8 cellular contexts compared by ENCODE assay signal in the genomic region with DNA sequence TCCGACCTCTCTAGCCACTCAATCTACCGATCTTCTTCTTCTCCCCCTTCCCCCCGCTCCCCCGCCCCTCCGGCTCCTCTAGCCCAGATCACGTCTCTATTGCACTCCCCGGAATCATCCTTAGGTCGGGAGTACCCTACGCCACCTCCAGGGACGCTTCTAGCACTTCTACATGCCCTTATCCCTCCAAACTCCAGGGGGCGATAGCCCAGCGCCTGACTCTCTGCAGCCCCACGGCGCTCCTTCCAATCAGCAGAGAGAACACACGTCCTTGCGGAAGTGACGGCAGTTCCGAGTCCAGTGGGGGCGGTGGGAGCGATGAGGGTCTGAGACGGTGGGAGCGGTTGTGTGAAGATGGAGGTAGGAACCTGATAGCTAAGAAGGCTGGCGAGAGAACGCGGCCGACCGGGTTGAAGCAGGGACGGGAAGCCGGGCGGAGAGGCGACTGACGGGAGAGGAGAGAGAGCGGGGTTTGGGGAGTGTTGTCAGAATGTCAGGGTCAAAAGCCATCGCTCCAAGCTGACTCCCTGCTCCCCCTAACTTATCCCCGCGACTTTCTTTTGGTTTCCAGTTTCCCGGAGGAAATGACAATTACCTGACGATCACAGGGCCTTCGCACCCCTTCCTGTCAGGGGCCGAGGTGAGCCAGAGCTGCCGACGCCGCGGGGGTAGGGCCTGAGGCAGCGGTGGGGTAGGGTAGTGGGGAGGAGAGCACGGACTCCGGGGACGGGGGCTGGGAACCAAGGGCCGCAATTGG. TPM values are rescaled to one million over a fixed set of nuclear protein-coding genes. Genes with fewer than 3 reads are reported as not detected.
A peak's percentile ranks its signal among the peaks of the same experiment; 100 is the strongest.
DNase-seq lines count a peak whose midpoint lies in the region; ATAC-seq and TF ChIP-seq lines count a peak whose summit lies in the region.

Gene RAB2B, minus strand, starts transcription at position 35 of the 757 bp plus-strand sequence. CDS start 87 bp downstream, outside the sequence.
Gene TOX4, plus strand, starts transcription at position 271 of the 757 bp plus-strand sequence. Its CDS starts 84 bp downstream, at position 355.

- POLR2A ChIA-PET in activated CD4-positive, alpha-beta T cell treated with anti-CD3 and anti-CD28 coated beads for 36 hours (lab: Charles Lee), result interaction anchor here (0.6 to 2.5 kb wide), 9 partner anchors 15 to 348 kb away, joined by 3 to 15 read pairs (median 5); partner anchors contain the start of genes CHD8 and METTL3

- ATAC-seq in HG03439 (IDR thresholded peaks at IDR 0.05; ENCODE audit: unreplicated experiment) (peak; percentile 99), left colon (peak; percentile 91)
- peak; percentile 98 for ATAC-seq in activated CD4-positive, alpha-beta T cell treated with anti-CD3 and anti-CD28 coated beads for 36 hours

- peak; percentile 77 for TF ChIP-seq POLR2A in GM19099 (IDR thresholded peaks at IDR 0.05; ENCODE audit: extremely low read depth, insufficient read length, low read depth)

- CTCF ChIA-PET in activated CD4-positive, alpha-beta T cell treated with anti-CD3 and anti-CD28 coated beads for 36 hours (lab: Charles Lee), result interaction anchor here (0.6 to 6.3 kb wide), 25 partner anchors 9 to 315 kb away, joined by 3 to 38 read pairs (median 4); partner anchors contain the start of genes CHD8, METTL3 and SALL2

- no peaks in the 10 kb centered on the region for H3K27me3 ChIP-seq in BE2C

- H3K4me1 Mint-ChIP-seq in activated CD4-positive, alpha-beta T cell treated with anti-CD3 and anti-CD28 coated beads for 36 hours, result peaks cover 22% of the 10 kb centered on the region

- H3K9me3 ChIP-seq in BE2C, result no peaks in the 10 kb centered on the region

- H3K36me3 ChIP-seq in BE2C, result no peaks in the 10 kb centered on the region; the same call in 1 of the 2 replicates

- DNase-seq in BE2C (peak; percentile 96), NCI-H510A treated with DMSO at 0.1 percent for 48 hours (lab: John Stamatoyannopoulos, UW) (peak; percentile 98), coronary artery (ENCODE audit: low spot score) (peak; percentile 98), left colon (peak; percentile 94 to 97)
- peak; percentile 96 for DNase-seq in activated CD4-positive, alpha-beta T cell treated with anti-CD3 and anti-CD28 coated beads for 36 hours
- peak; percentile 89 to 93 for DNase-seq in stimulated activated CD4-positive, alpha-beta T cell treated with anti-CD3 and anti-CD28 coated beads, Interleukin-2, amount 100 ng/mL, for 24 hours

- H3K4me3 Mint-ChIP-seq in activated CD4-positive, alpha-beta T cell treated with anti-CD3 and anti-CD28 coated beads for 36 hours, result peak within 1 kb of the TSS; percentile 99

- no peaks in the 10 kb centered on the region for H3K9me3 Mint-ChIP-seq in activated CD4-positive, alpha-beta T cell treated with anti-CD3 and anti-CD28 coated beads for 36 hours (ENCODE audit: low read depth)

- H3K36me3 Mint-ChIP-seq in activated CD4-positive, alpha-beta T cell treated with anti-CD3 and anti-CD28 coated beads for 36 hours (ENCODE audit: low read depth), result peaks cover 19% of the 10 kb centered on the region

- no peaks in the 10 kb centered on the region for H3K4me1 ChIP-seq in BE2C

- peak within 1 kb of the TSS; percentile 99 for H3K4me3 ChIP-seq in BE2C (ENCODE audit: low read depth, low read length)
- H3K4me3 ChIP-seq in coronary artery, result peak within 1 kb of the TSS; percentile 95

- H3K27ac Mint-ChIP-seq in activated CD4-positive, alpha-beta T cell treated with anti-CD3 and anti-CD28 coated beads for 36 hours, result peak within 1 kb of the TSS; percentile 100

- TF ChIP-seq CTCF in BE2C (IDR thresholded peaks at IDR 0.05; ENCODE audit: low read depth, low read length), result peak; percentile 99
- peak; percentile 94 for TF ChIP-seq CTCF in coronary artery (IDR thresholded peaks at IDR 0.05)

- H3K27me3 Mint-ChIP-seq in activated CD4-positive, alpha-beta T cell treated with anti-CD3 and anti-CD28 coated beads for 36 hours, result no peaks in the 10 kb centered on the region

- peak within 1 kb of the TSS; percentile 93 for H3K27ac ChIP-seq in coronary artery

- intact Hi-C loops in activated CD4-positive, alpha-beta T cell treated with anti-CD3 and anti-CD28 coated beads for 36 hours (cut with DNase I, micrococcal nuclease), result loop anchor here (1.0 to 5.0 kb wide), 12 partner anchors 21 to 1442 kb away; partner anchors contain the start of genes CHD8 (in 2 of the 2), HNRNPC (in 2 of the 2), METTL3 (in 2 of the 2) and SUPT16H (in 2 of the 2)
- intact Hi-C loops in left colon (cut with DNase I, micrococcal nuclease), result no loop called here

RNA-seq across cellular contexts. Expression of gene RAB2B, which starts in this region (rescaled TPM):
- polyA plus RNA-seq in BE2C (2012; ENCODE audit: insufficient read depth, insufficient read length, low read depth), result 39.2 TPM
- total RNA-seq in activated CD4-positive, alpha-beta T cell treated with anti-CD3 and anti-CD28 coated beads for 36 hours, result 10 to 100 TPM; 21.2 to 22.0 TPM
- 10 to 100 TPM; 13.3 to 16.0 TPM for total RNA-seq in left colon

RNA-seq across cellular contexts. Expression of gene TOX4, which starts in this region (rescaled TPM):
- 65.2 TPM for polyA plus RNA-seq in BE2C (2012; ENCODE audit: insufficient read depth, insufficient read length, low read depth)
- 10 to 100 TPM; 79.5 to 85.6 TPM for total RNA-seq in activated CD4-positive, alpha-beta T cell treated with anti-CD3 and anti-CD28 coated beads for 36 hours
- 10 to 100 TPM; 80.2 to 85.2 TPM for total RNA-seq in left colon

Comparison
In these comparisons a context has a peak if more than half of its experiments do, and no peak if none do; other contexts are left out.
1. Peak in every context shown above with its lines: DNase-seq, ATAC-seq, H3K4me3 ChIP-seq and H3K27ac ChIP-seq.
2. intact Hi-C loops: an anchor here in activated CD4-positive, alpha-beta T cell treated with anti-CD3 and anti-CD28 coated beads for 36 hours (1.0 to 5.0 kb wide); none called in left colon.